ENCODE assay signal across 9 cellular contexts in genomic region chr7:43112088-43112940, GRCh38. TPM values are rescaled to one million over a fixed set of nuclear protein-coding genes. Genes with fewer than 3 reads are reported as not detected.
DNase-seq lines count a peak whose midpoint lies in the region; ATAC-seq, FAIRE-seq and TF ChIP-seq lines count a peak whose summit lies in the region.
"Had no signal": no experiment of that assay in that cellular context is flagged by ENCODE, and none has a peak within 500 bp of the region (broad histone marks: within the 10 kb centered on the region; RNA-seq: fewer than 3 reads in every experiment).

HECW1 (plus strand) TSS chr7:43112647; CDS start chr7:43243906, 131,259 bp downstream.

- POLR2A ChIA-PET in endothelial cell of umbilical vein (lab: Charles Lee): no interaction called here

- H3K4me2 ChIP-seq in endothelial cell of umbilical vein (ENCODE audit: insufficient read depth, low read length): no peak within 1 kb of the TSS

- CTCF ChIA-PET in endothelial cell of umbilical vein (lab: Charles Lee): interaction anchor here (1.0 kb wide), 1 partner anchor 9 kb away, joined by 3 read pairs; no protein-coding TSS in a partner anchor

- H2AFZ ChIP-seq in endothelial cell of umbilical vein (ENCODE audit: low read depth, low read length): no peak within 1 kb of the TSS

- TF ChIP-seq POLR2A in endothelial cell of umbilical vein (IDR thresholded peaks at IDR 0.05; ENCODE audit: low read depth, low read length): no peak
- TF ChIP-seq POLR2A in ovary (IDR thresholded peaks at IDR 0.05): no peak

- H3K27me3 ChIP-seq in endothelial cell of umbilical vein (ENCODE audit: control insufficient read depth in 2 of 2, insufficient read depth in 2 of 2, low read length in 2 of 2): peaks cover 51 to 70% of the 10 kb centered on the region in 2 experiments
- no peaks in the 10 kb centered on the region for H3K27me3 ChIP-seq in ovary

- H3K4me3 ChIP-seq in endothelial cell of umbilical vein (replicated peaks in 1 of 3; ENCODE audit: insufficient read depth in 1 of 3, low read depth in 1 of 3, low read length in 3 of 3): no peak within 1 kb of the TSS
- peak within 1 kb of the TSS; percentile 26 for H3K4me3 ChIP-seq in ovary

- intact Hi-C loops in endothelial cell of umbilical vein (cut with micrococcal nuclease) (no loop called here), ovary (cut with DNase I) (no loop called here)

- DNase-seq in D721Med (ENCODE audit: insufficient read length, low spot score): peak; percentile 33
- no peak for DNase-seq in NCI-H460 (ENCODE audit: extremely low read depth, low read depth)
- DNase-seq in endothelial cell of umbilical vein (ENCODE audit: low read depth, low spot score): no peak
- peak in 2 of 5 donors; percentile 31 to 33 for DNase-seq in ovary
- no peak for DNase-seq in GM19238 (ENCODE audit: insufficient read length, low spot score)
- DNase-seq in NCI-H187 treated with DMSO at 0.1 percent for 48 hours (lab: John Stamatoyannopoulos, UW): no peak

- H3K9me3 ChIP-seq in endothelial cell of umbilical vein (replicated peaks; ENCODE audit: control insufficient read depth, insufficient read depth, low read length) (no peaks in the 10 kb centered on the region), ovary (no peaks in the 10 kb centered on the region)

- FAIRE-seq in D721Med (lab: Jason Lieb, UNC) (no peak), endothelial cell of umbilical vein (lab: Jason Lieb, UNC) (no peak)

- no peaks in the 10 kb centered on the region for H4K20me1 ChIP-seq in endothelial cell of umbilical vein (replicated peaks; ENCODE audit: control insufficient read depth, extremely low read depth, insufficient read depth, low read length)

- H3K9me1 ChIP-seq in endothelial cell of umbilical vein (replicated peaks; ENCODE audit: control insufficient read depth, extremely low read depth, insufficient read depth, low read length): no peaks in the 10 kb centered on the region

- H3K79me2 ChIP-seq in endothelial cell of umbilical vein (ENCODE audit: control insufficient read depth, insufficient read depth, low read length): no peaks in the 10 kb centered on the region

- ATAC-seq in GM18502 (IDR thresholded peaks at IDR 0.05; ENCODE audit: poor library complexity, unreplicated experiment) (no peak), GM21576 (IDR thresholded peaks at IDR 0.05; ENCODE audit: unreplicated experiment) (no peak)
- ATAC-seq: activated T-helper 17 cell treated with anti-CD3 and anti-CD28 coated beads, Interleukin-2, amount 50 U/mL, for 72 hours had no signal

- H3K36me3 ChIP-seq in endothelial cell of umbilical vein (ENCODE audit: control insufficient read depth in 2 of 2, extremely low read depth in 1 of 2, insufficient read depth in 2 of 2, low read length in 2 of 2): no peaks in the 10 kb centered on the region
- no peaks in the 10 kb centered on the region for H3K36me3 ChIP-seq in ovary

- H3K27ac ChIP-seq in endothelial cell of umbilical vein (ENCODE audit: insufficient read depth, low read depth, low read length): no peak within 1 kb of the TSS
- no peak within 1 kb of the TSS for H3K27ac ChIP-seq in ovary

- no peak for TF ChIP-seq CTCF in D721Med (IDR thresholded peaks at IDR 0.05; ENCODE audit: insufficient read depth, missing control alignments)
- TF ChIP-seq CTCF in endothelial cell of umbilical vein (IDR thresholded peaks at IDR 0.05; ENCODE audit: extremely low read depth in 1 of 2, insufficient read depth in 1 of 2, low read depth in 1 of 2, low read length in 2 of 2): no peak
- no peak for TF ChIP-seq CTCF in ovary (IDR thresholded peaks at IDR 0.05)

- H3K9ac ChIP-seq in endothelial cell of umbilical vein (replicated peaks; ENCODE audit: extremely low read depth, insufficient read depth, low read length): no peak within 1 kb of the TSS

- dilution Hi-C loops in endothelial cell of umbilical vein (cut with MboI; ENCODE audit: extremely low pct_ligation_motif_present, low sequenced_read_pairs): no loop called here

- TF ChIP-seq EP300 in ovary (IDR thresholded peaks at IDR 0.05): no peak

- BruUV-seq in endothelial cell of umbilical vein (replicated peaks; lab: Mats Ljungman, UMichigan): no TSS peak

- H3K4me1 ChIP-seq in endothelial cell of umbilical vein (ENCODE audit: control insufficient read depth, extremely low read depth, insufficient read depth, low read length): no peaks in the 10 kb centered on the region
- H3K4me1 ChIP-seq in ovary (ENCODE audit: insufficient read depth): peaks cover 3% of the 10 kb centered on the region

- 3 to 4% (median 4%) methylated on average over 47 to 59 of the region's 59 CpGs for WGBS in ovary, 3 donors

TF ChIP-seq in endothelial cell of umbilical vein, 7 proteins besides CTCF, POLR2A, EP300 and RAD21:
- no peak for TF ChIP-seq MYC (IDR thresholded peaks at IDR 0.05; ENCODE audit: low read depth, low read length)
- TF ChIP-seq EZH2 (IDR thresholded peaks at IDR 0.05; ENCODE audit: borderline replicate concordance, low read depth, low read length, severe bottlenecking): peak; percentile 81

RNA-seq across cellular contexts. Expression of gene HECW1, which starts in this region (rescaled TPM):
- total RNA-seq in NCI-H460 (2014; rRNA removed; shearing (Covaris generic)): 21.6 and 24.7 TPM in 2 replicates
- 19.1 and 32.9 TPM in 2 replicates for polyA plus RNA-seq in NCI-H460 (2014; cell fraction: nucleus; rRNA removed)
- total RNA-seq in endothelial cell of umbilical vein (not detected in 2 replicates), ovary (1 to 10 TPM in 5 of 7 donors, under 1 TPM in 1, not detected in 1; 0.31 to 6.4 (median 2.0) TPM)
- polyA plus RNA-seq in endothelial cell of umbilical vein (not detected in 2 replicates), ovary (under 1 TPM; 0.39 to 0.47 TPM)
- polyA plus RNA-seq in endothelial cell of umbilical vein (2011; cell fraction: cytosol; rRNA removed): not detected in 2 replicates
- not detected in 2 replicates for polyA plus RNA-seq in endothelial cell of umbilical vein (2011; cell fraction: nucleus; rRNA removed)
- not detected in 2 replicates for polyA plus RNA-seq in endothelial cell of umbilical vein (2012)
- not detected in 2 replicates for polyA minus RNA-seq in endothelial cell of umbilical vein
- 2.7 TPM for polyA minus RNA-seq in endothelial cell of umbilical vein (2011; cell fraction: cytosol; rRNA and poly(A)+ RNA removed)
- not detected in 2 replicates for polyA minus RNA-seq in endothelial cell of umbilical vein (2011; cell fraction: nucleus; rRNA and poly(A)+ RNA removed)
- total RNA-seq: activated T-helper 17 cell treated with anti-CD3 and anti-CD28 coated beads, Interleukin-2, amount 50 U/mL, for 72 hours had no signal
